ENCODE assay signal across 27 cellular contexts in the genomic region with DNA sequence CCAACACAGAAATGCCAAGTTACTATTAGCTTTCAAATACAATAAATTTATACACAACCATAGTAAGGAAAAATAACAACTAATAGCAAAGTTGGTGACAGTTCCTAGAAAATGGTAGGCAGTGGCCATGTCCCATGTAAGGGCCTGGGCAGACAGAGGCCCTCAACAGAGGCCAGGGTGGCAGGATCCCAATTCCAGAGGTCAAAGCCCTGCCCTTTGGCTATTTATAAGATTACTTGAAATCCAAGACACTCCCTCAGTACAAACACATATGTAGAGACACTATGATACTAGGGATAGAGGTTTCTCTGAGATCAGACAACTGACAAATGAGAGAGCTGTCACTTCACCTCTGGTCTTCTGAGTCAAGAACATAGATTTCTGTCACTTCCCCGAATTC. TPM values are rescaled to one million over a fixed set of nuclear protein-coding genes. Genes with fewer than 3 reads are reported as not detected.
"Had no signal": no experiment of that assay in that cellular context is flagged by ENCODE, and none has a peak within 500 bp of the region (broad histone marks: within the 10 kb centered on the region; RNA-seq: fewer than 3 reads in every experiment).

No MANE protein-coding gene starts in this region.

- H3K9me3 ChIP-seq: gastroesophageal sphincter, heart left ventricle, ovary, sigmoid colon, spleen had no signal

- H3K27me3 Mint-ChIP-seq: stimulated activated memory B cell treated with anti-CD40 and anti-IgM and Interleukin-4, amounts not matched to agents 10 μg/mL and 1 μg/mL and 100 μg/mL, for 72 hours; type B pancreatic cell had no signal

- H3K27me3 ChIP-seq: gastroesophageal sphincter, ovary, sigmoid colon, spleen had no signal

- DNase-seq: caudate nucleus; cerebellar nuclear complex; dorsolateral prefrontal cortex; effector CD4-positive, alpha-beta T cell; endodermal cell; heart left ventricle; hippocampal formation; immature natural killer cell; islet precursor cell; kidney glomerular epithelial cell; left colon; natural killer cell; occipital lobe; ovary; sigmoid colon; spleen; stimulated activated CD4-positive, alpha-beta T cell treated with anti-CD3 and anti-CD28 coated beads, Interleukin-4, amount 100 ng/mL, for 4 hours; stimulated activated naive CD8-positive, alpha-beta T cell treated with anti-CD3 and anti-CD28 coated beads, Interleukin-15, Interleukin-2, amounts not matched to agents 100 U/mL and 50 U/mL, for 24 hours had no signal

- H3K27ac Mint-ChIP-seq: endodermal cell; immature natural killer cell; memory B cell; natural killer cell; stimulated activated memory B cell treated with anti-CD40 and anti-IgM and Interleukin-4, amounts not matched to agents 10 μg/mL and 1 μg/mL and 100 μg/mL, for 72 hours; type B pancreatic cell had no signal

- H3K36me3 ChIP-seq: gastroesophageal sphincter, heart left ventricle, ovary, sigmoid colon, spleen had no signal

- H3K27ac ChIP-seq: dorsolateral prefrontal cortex, epithelial cell of prostate, gastroesophageal sphincter, heart left ventricle, ovary, sigmoid colon, spleen had no signal

- H3K4me1 Mint-ChIP-seq: immature natural killer cell; memory B cell; natural killer cell; stimulated activated memory B cell treated with anti-CD40 and anti-IgM and Interleukin-4, amounts not matched to agents 10 μg/mL and 1 μg/mL and 100 μg/mL, for 72 hours had no signal

- H3K4me1 ChIP-seq: gastroesophageal sphincter, sigmoid colon, spleen had no signal

- H3K4me3 Mint-ChIP-seq: endodermal cell; immature natural killer cell; memory B cell; natural killer cell; stimulated activated memory B cell treated with anti-CD40 and anti-IgM and Interleukin-4, amounts not matched to agents 10 μg/mL and 1 μg/mL and 100 μg/mL, for 72 hours; type B pancreatic cell had no signal

- ATAC-seq: esophagus mucosa; gastroesophageal sphincter; left colon; natural killer cell; stimulated activated memory B cell treated with anti-CD40 and anti-IgM and Interleukin-4, amounts not matched to agents 10 μg/mL and 1 μg/mL and 100 μg/mL, for 72 hours; stimulated activated naive CD8-positive, alpha-beta T cell treated with anti-CD3 and anti-CD28 coated beads, Interleukin-15, Interleukin-2, amounts not matched to agents 100 U/mL and 50 U/mL, for 24 hours had no signal

- H3K4me3 ChIP-seq: dorsolateral prefrontal cortex, gastroesophageal sphincter, heart left ventricle, lung, ovary, sigmoid colon, skin epidermis, spleen had no signal

- H3K36me3 Mint-ChIP-seq: immature natural killer cell; memory B cell; natural killer cell; stimulated activated memory B cell treated with anti-CD40 and anti-IgM and Interleukin-4, amounts not matched to agents 10 μg/mL and 1 μg/mL and 100 μg/mL, for 72 hours; type B pancreatic cell had no signal

- H3K9me3 Mint-ChIP-seq: immature natural killer cell; memory B cell; natural killer cell; stimulated activated memory B cell treated with anti-CD40 and anti-IgM and Interleukin-4, amounts not matched to agents 10 μg/mL and 1 μg/mL and 100 μg/mL, for 72 hours; type B pancreatic cell had no signal

RNA-seq across cellular contexts. Expression of gene MAOB, which starts 16.2 kb away (rescaled TPM):
- polyA plus RNA-seq: neural cell had no signal
